ENCODE assay signal across 8 cellular contexts in genomic region chr5:138465288-138466057, GRCh38. TPM values are rescaled to one million over a fixed set of nuclear protein-coding genes. Genes with fewer than 3 reads are reported as not detected.
A peak's percentile ranks its signal among the peaks of the same experiment; 100 is the strongest.
DNase-seq lines count a peak whose midpoint lies in the region; ATAC-seq and TF ChIP-seq lines count a peak whose summit lies in the region.

Gene EGR1 (plus strand): TSS chr5:138465479. CDS start chr5:138465762, 283 bp downstream.

- WGBS in adipose tissue, 3 donors = 0% methylated on average over 51 to 76 of the region's 76 CpGs
- WGBS in upper lobe of left lung, 2 donors = 0 to 1% methylated on average over 14 to 28 of the region's 76 CpGs

- CTCF ChIA-PET in T-cell (lab: Charles Lee) = interaction anchor here (0.6 to 2.6 kb wide), 16 partner anchors 10 to 1300 kb away, joined by 3 to 19 read pairs (median 4); partner anchors contain the start of genes BRD8 (in 1 of the 2), ETF1 (in 1 of the 2), KDM3B (in 1 of the 2) and REEP2 (in 1 of the 2)

- H3K4me1 ChIP-seq in upper lobe of left lung = peaks cover 26 to 40% (median 34%) of the 10 kb centered on the region in 4 donors

- no peaks in the 10 kb centered on the region for H3K9me3 Mint-ChIP-seq in T-cell

- peak; percentile 54 to 98 (median 96) for TF ChIP-seq POLR2A in upper lobe of left lung (IDR thresholded peaks at IDR 0.05)

- H3K4me3 ChIP-seq in upper lobe of left lung = peak within 1 kb of the TSS; percentile 77 to 81 (median 78)

- H3K27ac ChIP-seq in adipose tissue (ENCODE audit: low read depth, low read length) (peak within 1 kb of the TSS; percentile 45), upper lobe of left lung (peak within 1 kb of the TSS; percentile 96 to 99 (median 96))

- no peaks in the 10 kb centered on the region for H3K27me3 Mint-ChIP-seq in T-cell

- H3K4me1 Mint-ChIP-seq in T-cell = peaks cover 32 to 38% (median 35%) of the 10 kb centered on the region in 3 donors

- H3K4me3 Mint-ChIP-seq in T-cell = peak within 1 kb of the TSS; percentile 82 to 88 (median 83)

- in situ Hi-C loops in GM13977 (cut with MboI; ENCODE audit: low pct_unique_long_range_greater_than_20kb, low sequenced_read_pairs, unreplicated experiment) = no loop called here

- H3K27me3 ChIP-seq in upper lobe of left lung = no peaks in the 10 kb centered on the region

- TF ChIP-seq EP300 in upper lobe of left lung (IDR thresholded peaks at IDR 0.05) = peak in 1 of 4 donors; percentile 3

- intact Hi-C loops in left cardiac atrium (cut with DNase I) (no loop called here), posterior cingulate gyrus (cut with DNase I) (loop anchor here (1.0 to 2.0 kb wide), 2 partner anchors 27 to 77 kb away; partner anchors contain the start of gene ETF1)

- POLR2A ChIA-PET in T-cell (lab: Charles Lee) = interaction anchor here (0.5 to 1.9 kb wide), 10 partner anchors 17 to 248 kb away, joined by 3 to 12 read pairs (median 5); partner anchors contain the start of gene ETF1 (in 2 of the 2)

- no peaks in the 10 kb centered on the region for H3K9me3 ChIP-seq in upper lobe of left lung

- peaks cover 0 to 17% (median 8%) of the 10 kb centered on the region in 4 donors for H3K36me3 ChIP-seq in upper lobe of left lung

- H3K36me3 Mint-ChIP-seq in T-cell = peaks cover 9% of the 10 kb centered on the region

- ATAC-seq in HG02798 (IDR thresholded peaks at IDR 0.05; ENCODE audit: poor library complexity, unreplicated experiment) (peak; percentile 57), T-cell (replicated peaks in 1 of 4) (peak; percentile 71 to 73 (median 72)), left cardiac atrium (peak; percentile 70 to 73), upper lobe of left lung (ENCODE audit: low FRiP score in 2 of 2) (peak; percentile 66 to 79)

- peak; percentile 96 for DNase-seq in GM13977 (ENCODE audit: low spot score)
- peak; percentile 83 to 96 (median 95) for DNase-seq in NCI-H1417 (lab: John Stamatoyannopoulos, UW)
- peak; percentile 88 to 97 (median 92) for DNase-seq in T-cell
- DNase-seq in left cardiac atrium = peak; percentile 97
- peak; percentile 95 to 100 (median 97) for DNase-seq in posterior cingulate gyrus
- DNase-seq in upper lobe of left lung = peak; percentile 95 to 97

- no peak for TF ChIP-seq CTCF in GM13977 (IDR thresholded peaks at IDR 0.05; ENCODE audit: extremely low read depth, insufficient read depth, missing control alignments)
- peak in 4 of 6 experiments; percentile 19 to 67 (median 35) for TF ChIP-seq CTCF in upper lobe of left lung (IDR thresholded peaks at IDR 0.05)

- peak within 1 kb of the TSS; percentile 85 to 90 for H3K27ac Mint-ChIP-seq in T-cell

RNA-seq across cellular contexts. Expression of gene EGR1, which starts in this region (rescaled TPM):
- total RNA-seq in T-cell = 10 to 100 TPM in 1 of 5 donors, 1 to 10 TPM in 4; 6.8 to 13.8 (median 8.0) TPM
- 100 to 1,000 TPM in 2 of 3 donors, 10 to 100 TPM in 1; 52.2 to 804 (median 703) TPM for polyA plus RNA-seq in adipose tissue
- 10 to 100 TPM; 29.1 to 71.9 TPM for total RNA-seq in left cardiac atrium
- 100 to 1,000 TPM in 2 of 6 donors, 10 to 100 TPM in 4; 14.7 to 222 (median 64.2) TPM for total RNA-seq in upper lobe of left lung

Comparison
In these comparisons a context has a peak if more than half of its experiments do, and no peak if none do; other contexts are left out.
1. Peak in every context shown above with its lines: DNase-seq, ATAC-seq, H3K4me3 ChIP-seq and H3K27ac ChIP-seq.